Comparison of ENCODE assay signal across 27 cellular contexts in the genomic region with DNA sequence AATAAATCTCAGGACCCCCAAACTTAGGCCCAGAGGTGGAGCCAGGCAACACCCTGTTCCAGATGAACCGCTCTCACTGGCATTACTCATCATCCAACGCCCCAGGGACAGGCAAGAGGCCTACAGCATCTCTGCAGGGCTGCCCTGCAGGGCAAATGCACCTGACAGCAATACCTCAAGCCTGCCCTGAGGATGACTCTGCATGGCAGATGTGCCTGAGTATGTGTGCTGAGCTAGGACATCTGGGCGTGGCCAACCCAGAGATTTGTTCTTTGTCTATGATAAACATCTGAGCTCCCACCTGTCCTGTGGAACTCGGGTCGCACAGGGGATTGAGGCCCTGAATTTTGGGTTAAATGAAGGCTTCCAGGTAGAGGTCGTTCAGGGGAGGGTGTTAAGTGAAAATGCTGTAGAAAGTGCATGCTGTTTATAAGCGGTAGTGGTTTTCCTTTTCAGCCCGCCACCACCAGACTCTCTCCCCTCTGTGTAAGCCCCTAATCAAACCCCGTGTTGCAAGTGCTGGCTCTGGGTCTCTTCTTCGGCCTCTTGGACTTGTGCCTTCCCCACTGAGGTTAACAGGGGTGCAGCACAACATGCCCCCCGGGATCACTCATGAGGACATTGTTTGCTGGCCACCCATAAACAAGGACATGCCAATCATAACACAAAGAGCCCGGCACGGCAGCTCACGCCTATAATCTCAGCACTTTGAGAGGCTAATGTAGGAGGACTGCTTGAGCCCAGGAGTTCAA.
"Had no signal": no experiment of that assay in that cellular context is flagged by ENCODE, and none has a peak within 500 bp of the region (broad histone marks: within the 10 kb centered on the region; RNA-seq: fewer than 3 reads in every experiment).

No MANE protein-coding gene starts in this region.

- H3K4me2 ChIP-seq: SK-N-SH had no signal

- DNase-seq: activated CD4-positive, alpha-beta memory T cell treated with anti-CD3 and anti-CD28 coated beads, Interleukin-2, amount 10 ng/mL, durations not matched to agents 7 days and 5 days; activated naive CD4-positive, alpha-beta T cell; activated T-cell treated with anti-CD3 and anti-CD28 coated beads, Interleukin-2, amount 50 U/mL, for 24 hours; adrenal gland; brain microvascular endothelial cell; caudate nucleus; dermis blood vessel endothelial cell; effector memory CD8-positive, alpha-beta T cell; esophagus squamous epithelium; gastrocnemius medialis; hypothalamus; left ventricle myocardium superior; nucleus accumbens; SK-N-SH; small intestine; stimulated activated CD4-positive, alpha-beta T cell treated with anti-CD3 and anti-CD28 coated beads, Interleukin-2, amount 100 ng/mL, for 48 hours; stimulated activated naive CD4-positive, alpha-beta T cell; T-cell; T-helper 9 cell; testis had no signal

- H3K9me3 ChIP-seq: adrenal gland, ascending aorta, esophagus squamous epithelium, gastrocnemius medialis, SK-N-SH, testis, upper lobe of left lung had no signal

- H3K36me3 ChIP-seq: adrenal gland, brain microvascular endothelial cell, esophagus squamous epithelium, gastrocnemius medialis, upper lobe of left lung had no signal

- H3K9ac ChIP-seq: SK-N-SH had no signal

- H3K4me3 Mint-ChIP-seq: activated CD4-positive, alpha-beta memory T cell treated with anti-CD3 and anti-CD28 coated beads, Interleukin-2, amount 10 ng/mL, durations not matched to agents 7 days and 5 days; activated naive CD8-positive, alpha-beta T cell; activated T-cell treated with anti-CD3 and anti-CD28 coated beads, Interleukin-2, amount 50 U/mL, for 24 hours; effector memory CD8-positive, alpha-beta T cell; nephron; T-cell; WTC11 had no signal

- H3K27me3 ChIP-seq: adrenal gland, ascending aorta, brain microvascular endothelial cell, esophagus squamous epithelium, gastrocnemius medialis, testis, upper lobe of left lung had no signal

- H3K27ac Mint-ChIP-seq: activated CD4-positive, alpha-beta memory T cell treated with anti-CD3 and anti-CD28 coated beads, Interleukin-2, amount 10 ng/mL, durations not matched to agents 7 days and 5 days; activated naive CD8-positive, alpha-beta T cell; activated T-helper 2 cell treated with anti-CD3 and anti-CD28 coated beads, Interferon-gamma antibody, Interleukin-2, Interleukin-4, amounts not matched to agents 10 μg/mL and 5 μg/mL and 100 μg/mL, durations not matched to agents 14 hours and 24 hours and 36 hours; effector memory CD8-positive, alpha-beta T cell; WTC11 had no signal

- H3K9me3 Mint-ChIP-seq: activated CD4-positive, alpha-beta memory T cell treated with anti-CD3 and anti-CD28 coated beads, Interleukin-2, amount 10 ng/mL, durations not matched to agents 7 days and 5 days; activated T-cell treated with anti-CD3 and anti-CD28 coated beads, Interleukin-2, amount 50 U/mL, for 24 hours; activated T-helper 2 cell treated with anti-CD3 and anti-CD28 coated beads, Interferon-gamma antibody, Interleukin-2, Interleukin-4, amounts not matched to agents 10 μg/mL and 5 μg/mL and 100 μg/mL, durations not matched to agents 14 hours and 24 hours and 36 hours; effector memory CD8-positive, alpha-beta T cell; nephron; T-cell had no signal

- H3K4me3 ChIP-seq: adrenal gland, ascending aorta, esophagus squamous epithelium, gastrocnemius medialis, testis, upper lobe of left lung had no signal

- H3K27ac ChIP-seq: ascending aorta, brain microvascular endothelial cell, esophagus squamous epithelium, gastrocnemius medialis, testis, upper lobe of left lung had no signal

- ATAC-seq: effector memory CD8-positive, alpha-beta T cell; gastrocnemius medialis; left ventricle myocardium superior; sciatic nerve; T-cell; WTC11 had no signal

- H3K27me3 Mint-ChIP-seq: activated CD4-positive, alpha-beta memory T cell treated with anti-CD3 and anti-CD28 coated beads, Interleukin-2, amount 10 ng/mL, durations not matched to agents 7 days and 5 days; activated naive CD8-positive, alpha-beta T cell; activated T-cell treated with anti-CD3 and anti-CD28 coated beads, Interleukin-2, amount 50 U/mL, for 24 hours; effector memory CD8-positive, alpha-beta T cell; T-cell had no signal

- H3K36me3 Mint-ChIP-seq: WTC11 had no signal
